21 cellular contexts compared by ENCODE assay signal in genomic region chrX:65902011-65902410, GRCh38.
"Had no signal": no experiment of that assay in that cellular context is flagged by ENCODE, and none has a peak within 500 bp of the region (broad histone marks: within the 10 kb centered on the region; RNA-seq: fewer than 3 reads in every experiment).

No MANE protein-coding gene starts in this region.

- ATAC-seq: Panc1, PC-3, T-cell had no signal

- H3K27me3 ChIP-seq: MG63 had no signal

- H3K4me2 ChIP-seq: SK-N-SH had no signal

- H3K4me3 Mint-ChIP-seq: T-cell had no signal

- DNase-seq: Karpas-422; KG1; MG63; NCI-H1092 treated with DMSO at 0.1 percent for 48 hours; NCI-H1417; NCI-H1436 treated with DMSO at 0.1 percent for 48 hours; NCI-H1694; NCI-H187 treated with DMSO at 0.1 percent for 48 hours; NCI-H2029 treated with DMSO at 0.1 percent for 48 hours; NCI-H2227 treated with DMSO at 0.1 percent for 48 hours; NCI-H524; NCI-H526 treated with DMSO at 0.1 percent for 48 hours; NCI-H748 treated with DMSO at 0.1 percent for 48 hours; NK-92 treated with Interleukin-12 subunit alpha and Interleukin-12 subunit beta, amount 100 ng/mL, for 24 hours; PC-3; SHP77; SK-N-SH; SW 1271; T-cell had no signal

- H3K9me3 Mint-ChIP-seq: T-cell had no signal

- H3K4me3 ChIP-seq: MG63 had no signal

- H3K27ac ChIP-seq: RWPE1 had no signal

- H3K36me3 ChIP-seq: MG63 had no signal

- H3K9me3 ChIP-seq: MG63, SK-N-SH had no signal

- H3K9ac ChIP-seq: SK-N-SH had no signal

- H3K36me3 Mint-ChIP-seq: T-cell had no signal
